In the genomic region with DNA sequence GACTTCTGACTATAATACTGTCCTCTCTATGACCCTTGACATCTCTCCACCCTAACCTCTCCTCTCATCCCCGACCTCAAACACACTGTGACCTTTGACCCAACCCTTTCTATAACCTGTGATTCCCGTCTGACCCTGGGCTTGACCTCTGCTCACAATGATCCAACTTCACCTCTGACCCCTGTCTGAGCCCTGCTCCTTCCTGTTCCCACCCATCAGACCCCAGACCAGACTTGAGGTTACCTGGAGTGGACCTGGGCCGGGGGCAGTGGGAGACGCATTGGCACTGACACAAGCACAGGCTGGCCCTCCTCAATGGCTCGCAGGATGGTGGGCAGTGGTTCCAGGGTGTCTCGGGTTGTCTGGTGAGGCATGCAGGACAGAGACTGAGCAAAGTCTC, we compare ENCODE assay signal across 23 cellular contexts. TPM values are rescaled to one million over a fixed set of nuclear protein-coding genes. Genes with fewer than 3 reads are reported as not detected.
A peak's percentile ranks its signal among the peaks of the same experiment; 100 is the strongest.
DNase-seq lines count a peak whose midpoint lies in the region; ATAC-seq and TF ChIP-seq lines count a peak whose summit lies in the region.
"Had no signal": no experiment of that assay in that cellular context is flagged by ENCODE, and none has a peak within 500 bp of the region (broad histone marks: within the 10 kb centered on the region; RNA-seq: fewer than 3 reads in every experiment).

No MANE protein-coding gene starts in this region.

- H3K9me3 Mint-ChIP-seq in activated CD4-positive, alpha-beta T cell treated with anti-CD3 and anti-CD28 coated beads, Interleukin-2, amount 10 ng/mL, durations not matched to agents 24 days and 14 days, result peaks cover 6% of the 10 kb centered on the region
- peaks cover 3% of the 10 kb centered on the region for H3K9me3 Mint-ChIP-seq in neural crest cell

- H3K4me2 ChIP-seq in MM.1S (ENCODE audit: low read depth, low read length), result no peak overlapping the region

- H3K27ac Mint-ChIP-seq in activated CD4-positive, alpha-beta T cell treated with anti-CD3 and anti-CD28 coated beads, Interleukin-2, amount 10 ng/mL, durations not matched to agents 24 days and 14 days, result peak overlapping the region; percentile 41
- H3K27ac Mint-ChIP-seq in T-helper 17 cell (peak overlapping the region; percentile 37), neural crest cell (ENCODE audit: unreplicated experiment) (no peak overlapping the region)
- H3K27ac Mint-ChIP-seq: stimulated activated memory B cell treated with anti-CD40 and anti-IgM and Interleukin-4, amounts not matched to agents 10 μg/mL and 1 μg/mL and 100 μg/mL, for 72 hours had no signal

- DNase-seq in activated CD4-positive, alpha-beta T cell treated with anti-CD3 and anti-CD28 coated beads, Interleukin-2, amount 10 ng/mL, durations not matched to agents 24 days and 14 days, result no peak
- no peak for DNase-seq in activated CD4-positive, alpha-beta T cell treated with anti-CD3 and anti-CD28 coated beads for 4 hours
- DNase-seq in T-helper 17 cell (no peak), coronary artery (ENCODE audit: low spot score) (peak; percentile 50), neural crest cell (ENCODE audit: low read depth, low spot score) (no peak), erythroblast (lab: John Stamatoyannopoulos, UW) (no peak), MM.1S (no peak)
- no peak for DNase-seq in stimulated activated CD4-positive, alpha-beta T cell treated with anti-CD3 and anti-CD28 coated beads, Interleukin-4, amount 100 ng/mL, for 1 hour
- DNase-seq: 8988T; activated CD8-positive, alpha-beta memory T cell treated with anti-CD3 and anti-CD28 coated beads for 24 hours; amygdala; COR-L47; DMS79 treated with DMSO at 0.1 percent for 48 hours; Kasumi-1; NCI-H1694 treated with DMSO at 0.1 percent for 48 hours; stimulated activated CD4-positive, alpha-beta T cell treated with anti-CD3 and anti-CD28 coated beads, Interleukin-1b, Interleukin-23, amount 100 ng/mL, for 48 hours had no signal

- H3K4me3 Mint-ChIP-seq in activated CD4-positive, alpha-beta T cell treated with anti-CD3 and anti-CD28 coated beads, Interleukin-2, amount 10 ng/mL, durations not matched to agents 24 days and 14 days, result no peak overlapping the region
- no peak overlapping the region for H3K4me3 Mint-ChIP-seq in T-helper 17 cell
- peak overlapping the region; percentile 57 for H3K4me3 Mint-ChIP-seq in neural crest cell
- H3K4me3 Mint-ChIP-seq: stimulated activated memory B cell treated with anti-CD40 and anti-IgM and Interleukin-4, amounts not matched to agents 10 μg/mL and 1 μg/mL and 100 μg/mL, for 72 hours had no signal

- peaks cover 25% of the 10 kb centered on the region for H3K4me1 Mint-ChIP-seq in activated CD4-positive, alpha-beta T cell treated with anti-CD3 and anti-CD28 coated beads, Interleukin-2, amount 10 ng/mL, durations not matched to agents 24 days and 14 days
- peaks cover 19% of the 10 kb centered on the region for H3K4me1 Mint-ChIP-seq in T-helper 17 cell
- H3K4me1 Mint-ChIP-seq in neural crest cell, result peaks cover 18% of the 10 kb centered on the region

- H4K20me1 ChIP-seq in MM.1S (ENCODE audit: insufficient read depth, low read length), result no peaks in the 10 kb centered on the region

- no peaks in the 10 kb centered on the region for H3K4me1 ChIP-seq in MM.1S (ENCODE audit: low read length)

- TF ChIP-seq CTCF in coronary artery (IDR thresholded peaks at IDR 0.05) (no peak), neural crest cell (conservative IDR thresholded peaks at IDR 0.05) (no peak), MM.1S (IDR thresholded peaks at IDR 0.05; ENCODE audit: low read length) (no peak)

- H3K4me3 ChIP-seq in coronary artery (no peak overlapping the region), MM.1S (ENCODE audit: low read length) (no peak overlapping the region)

- H3K36me3 Mint-ChIP-seq in activated CD4-positive, alpha-beta T cell treated with anti-CD3 and anti-CD28 coated beads, Interleukin-2, amount 10 ng/mL, durations not matched to agents 24 days and 14 days (ENCODE audit: low read depth), result peaks cover 64% of the 10 kb centered on the region
- H3K36me3 Mint-ChIP-seq in T-helper 17 cell (ENCODE audit: low read depth), result peaks cover 4% of the 10 kb centered on the region
- H3K36me3 Mint-ChIP-seq in neural crest cell (ENCODE audit: low read depth), result no peaks in the 10 kb centered on the region

- H3F3A ChIP-seq in MM.1S (ENCODE audit: insufficient read depth, low read length), result peaks cover 23% of the 10 kb centered on the region

- intact Hi-C loops in activated CD4-positive, alpha-beta T cell treated with anti-CD3 and anti-CD28 coated beads, Interleukin-2, amount 10 ng/mL, durations not matched to agents 24 days and 14 days (cut with micrococcal nuclease), result no loop called here

- ATAC-seq in T-helper 17 cell, result no peak
- ATAC-seq: stimulated activated memory B cell treated with anti-CD40 and anti-IgM and Interleukin-4, amounts not matched to agents 10 μg/mL and 1 μg/mL and 100 μg/mL, for 72 hours had no signal

- H3K9me2 ChIP-seq in MM.1S (replicated peaks; ENCODE audit: insufficient read depth, low read length), result no peaks in the 10 kb centered on the region

- no peak for TF ChIP-seq POLR2A in erythroblast (IDR thresholded peaks at IDR 0.05; ENCODE audit: low read length)

- no peak overlapping the region for H3K27ac ChIP-seq in coronary artery
- no peak overlapping the region for H3K27ac ChIP-seq in MM.1S (ENCODE audit: low read length)
- H3K27ac ChIP-seq: cardiac muscle cell, thoracic aorta had no signal

- H3K27me3 ChIP-seq in MM.1S (replicated peaks; ENCODE audit: insufficient read depth, low read length), result no peaks in the 10 kb centered on the region

- no peak overlapping the region for H3K9ac ChIP-seq in MM.1S (ENCODE audit: low read length)

- no peak overlapping the region for H2AFZ ChIP-seq in MM.1S (ENCODE audit: low read length)

- H3K36me3 ChIP-seq in MM.1S (replicated peaks; ENCODE audit: insufficient read depth, low read length), result no peaks in the 10 kb centered on the region; the same call in 1 of the 2 replicates
- H3K36me3 ChIP-seq: cardiac muscle cell, thoracic aorta had no signal

- H3K79me2 ChIP-seq in MM.1S (ENCODE audit: low read length), result no peaks in the 10 kb centered on the region

- H3K9me3 ChIP-seq in T-helper 17 cell (ENCODE audit: control insufficient read depth, low read length, poor library complexity, severe bottlenecking) (no peaks in the 10 kb centered on the region), MM.1S (replicated peaks; ENCODE audit: insufficient read depth, low read length) (no peaks in the 10 kb centered on the region)
- H3K9me3 ChIP-seq: heart left ventricle, thoracic aorta had no signal

- H3K27me3 Mint-ChIP-seq in activated CD4-positive, alpha-beta T cell treated with anti-CD3 and anti-CD28 coated beads, Interleukin-2, amount 10 ng/mL, durations not matched to agents 24 days and 14 days, result no peaks in the 10 kb centered on the region
- H3K27me3 Mint-ChIP-seq in T-helper 17 cell, result no peaks in the 10 kb centered on the region
- H3K27me3 Mint-ChIP-seq in neural crest cell (ENCODE audit: low read depth), result peaks cover 73% of the 10 kb centered on the region
- H3K27me3 Mint-ChIP-seq: stimulated activated memory B cell treated with anti-CD40 and anti-IgM and Interleukin-4, amounts not matched to agents 10 μg/mL and 1 μg/mL and 100 μg/mL, for 72 hours had no signal

RNA-seq across cellular contexts. Expression of a gene that starts 4.2 kb away (rescaled TPM):
- 36.3 and 36.5 TPM in 2 replicates for total RNA-seq in activated CD4-positive, alpha-beta T cell treated with anti-CD3 and anti-CD28 coated beads, Interleukin-2, amount 10 ng/mL, durations not matched to agents 24 days and 14 days
- total RNA-seq in T-helper 17 cell (10 to 100 TPM; 17.1 to 19.2 TPM), neural crest cell (77.1 and 80.2 TPM in 2 replicates)

RNA-seq across cellular contexts. Expression of a gene that starts 10.4 kb away (rescaled TPM):
- total RNA-seq in activated CD4-positive, alpha-beta T cell treated with anti-CD3 and anti-CD28 coated beads, Interleukin-2, amount 10 ng/mL, durations not matched to agents 24 days and 14 days, result 110 and 114 TPM in 2 replicates
- total RNA-seq in T-helper 17 cell (100 to 1,000 TPM; 103 to 121 TPM), neural crest cell (not detected in 2 replicates)
- total RNA-seq: cardiac muscle cell had no signal

RNA-seq across cellular contexts. Expression of a gene that starts 25.4 kb away (rescaled TPM):
- total RNA-seq in activated CD4-positive, alpha-beta T cell treated with anti-CD3 and anti-CD28 coated beads, Interleukin-2, amount 10 ng/mL, durations not matched to agents 24 days and 14 days, result not detected in 2 replicates
- not detected for total RNA-seq in T-helper 17 cell
- total RNA-seq in neural crest cell, result not detected in 2 replicates
- total RNA-seq: cardiac muscle cell, dermis blood vessel endothelial cell, heart left ventricle, mesenteric fat pad, thoracic aorta had no signal

RNA-seq across cellular contexts. Expression of a gene that starts 35.1 kb away (rescaled TPM):
- 76.8 and 80.1 TPM in 2 replicates for total RNA-seq in activated CD4-positive, alpha-beta T cell treated with anti-CD3 and anti-CD28 coated beads, Interleukin-2, amount 10 ng/mL, durations not matched to agents 24 days and 14 days
- total RNA-seq in T-helper 17 cell (100 to 1,000 TPM; 116 to 123 TPM), neural crest cell (154 and 163 TPM in 2 replicates)

RNA-seq across cellular contexts. Expression of a gene that starts 54.4 kb away (rescaled TPM):
- 0.09 and 0.12 TPM in 2 replicates for total RNA-seq in activated CD4-positive, alpha-beta T cell treated with anti-CD3 and anti-CD28 coated beads, Interleukin-2, amount 10 ng/mL, durations not matched to agents 24 days and 14 days
- total RNA-seq in T-helper 17 cell (1 to 10 TPM in 1 of 2 donors, under 1 TPM in 1; 0.44 to 1.4 TPM), neural crest cell (not detected in 2 replicates)
- total RNA-seq: cardiac muscle cell, dermis blood vessel endothelial cell, endothelial cell of umbilical vein, mesenteric fat pad, thoracic aorta had no signal

Comparison
In these comparisons a context has a peak if more than half of its experiments do, and no peak if none do; other contexts are left out.
1. RNA of a gene that starts 10.4 kb away (total RNA-seq): 103 to 121 TPM in T-helper 17 cell and 110 to 114 TPM in activated CD4-positive, alpha-beta T cell treated with anti-CD3 and anti-CD28 coated beads, Interleukin-2, amount 10 ng/mL, durations not matched to agents 24 days and 14 days; not detected in neural crest cell; every median in the first group is over 10 times any median in the second.